ENCODE assay signal across 11 cellular contexts in genomic region chr19:12784871-12785430, GRCh38. TPM values are rescaled to one million over a fixed set of nuclear protein-coding genes. Genes with fewer than 3 reads are reported as not detected.
DNase-seq lines count a peak whose midpoint lies in the region; ATAC-seq and TF ChIP-seq lines count a peak whose summit lies in the region.
"Had no signal": no experiment of that assay in that cellular context is flagged by ENCODE, and none has a peak within 500 bp of the region (broad histone marks: within the 10 kb centered on the region; RNA-seq: fewer than 3 reads in every experiment).

No MANE protein-coding gene starts in this region.

- TF ChIP-seq CTCF in heart right ventricle (IDR thresholded peaks at IDR 0.05), result no peak
- no peak for TF ChIP-seq CTCF in lung (IDR thresholded peaks at IDR 0.05; ENCODE audit: control extremely low read depth, extremely low read depth)

- H3K36me3 ChIP-seq in heart right ventricle (no peaks in the 10 kb centered on the region), lung (ENCODE audit: control insufficient read depth in 2 of 2, insufficient read depth in 2 of 2, low read length in 2 of 2) (no peaks in the 10 kb centered on the region), urinary bladder (ENCODE audit: insufficient read depth) (no peaks in the 10 kb centered on the region)

- H3K27ac ChIP-seq in heart right ventricle (peak overlapping the region in 9 of 10 donors; percentile 89 to 100 (median 99)), angular gyrus (ENCODE audit: low read depth, low read length) (peak overlapping the region; percentile 25), lung (ENCODE audit: low read depth in 1 of 2, low read length in 1 of 2) (peak overlapping the region; percentile 86 to 87), urinary bladder (ENCODE audit: low read depth) (peak overlapping the region; percentile 91)

- H3K4me1 ChIP-seq in heart right ventricle (peaks cover 51 to 89% (median 72%) of the 10 kb centered on the region in 9 donors), lung (ENCODE audit: control insufficient read depth in 2 of 2, insufficient read depth in 2 of 2, low read length in 2 of 2) (peaks cover 0 to 36% of the 10 kb centered on the region in 2 donors), urinary bladder (ENCODE audit: insufficient read depth) (no peaks in the 10 kb centered on the region)

- H3K4me3 ChIP-seq in heart right ventricle (peak overlapping the region in 2 of 10 donors; percentile 7 to 19), lung (no peak overlapping the region), urinary bladder (ENCODE audit: low read depth, low read length) (no peak overlapping the region)
- H3K4me3 ChIP-seq: GM23338 had no signal

- ATAC-seq in heart right ventricle, result no peak
- no peak for ATAC-seq in left cardiac atrium
- no peak for ATAC-seq in lung (ENCODE audit: insufficient read depth, low FRiP score)
- no peak for ATAC-seq in HG03442 (IDR thresholded peaks at IDR 0.05; ENCODE audit: unreplicated experiment)
- ATAC-seq: GM23338 had no signal

- intact Hi-C loops in heart right ventricle (cut with DNase I), result no loop called here
- intact Hi-C loops in left cardiac atrium (cut with DNase I), result no loop called here

- DNase-seq in heart right ventricle (no peak), left cardiac atrium (no peak), lung (ENCODE audit: low spot score) (no peak), NCI-H1105 (lab: John Stamatoyannopoulos, UW) (no peak), NCI-H146 (lab: John Stamatoyannopoulos, UW) (no peak)
- DNase-seq: DMS53, NCI-H1092 had no signal

- no peaks in the 10 kb centered on the region for H3K27me3 ChIP-seq in heart right ventricle
- H3K27me3 ChIP-seq in lung (ENCODE audit: control insufficient read depth, insufficient read depth), result no peaks in the 10 kb centered on the region

- 65 to 77% methylated on average over 5 of the region's 5 CpGs for WGBS in heart right ventricle, 2 donors
- WGBS in lung, 2 donors, result 43 to 46% methylated on average over 5 of the region's 5 CpGs
- 50% methylated on average over 5 of the region's 5 CpGs for WGBS in urinary bladder

- H3K9me3 ChIP-seq in heart right ventricle (no peaks in the 10 kb centered on the region), lung (ENCODE audit: control insufficient read depth in 2 of 2, insufficient read depth in 1 of 2, low read length in 1 of 2) (no peaks in the 10 kb centered on the region)

RNA-seq across cellular contexts. Expression of gene JUNB, which starts 6.3 kb away (rescaled TPM):
- total RNA-seq in heart right ventricle (100 to 1,000 TPM in 4 of 10 donors, 10 to 100 TPM in 6; 22.4 to 247 (median 70.0) TPM), left cardiac atrium (100 to 1,000 TPM in 1 of 2 donors, 10 to 100 TPM in 1; 46.6 to 216 TPM), lung (100 to 1,000 TPM; 121 to 205 TPM), urinary bladder (107 TPM)
- polyA plus RNA-seq in heart right ventricle (10 to 100 TPM; 41.2 to 65.4 TPM), lung (100 to 1,000 TPM; 111 to 689 TPM), urinary bladder (545 TPM)

RNA-seq across cellular contexts. Expression of gene HOOK2, which starts 9.6 kb away (rescaled TPM):
- total RNA-seq in heart right ventricle (10 to 100 TPM; 47.8 to 79.3 (median 57.8) TPM), left cardiac atrium (10 to 100 TPM; 16.8 to 28.8 TPM), lung (10 to 100 TPM; 46.9 to 67.4 TPM), urinary bladder (30.2 TPM)
- polyA plus RNA-seq in heart right ventricle (100 to 1,000 TPM in 1 of 2 donors, 10 to 100 TPM in 1; 29.7 to 173 TPM), lung (10 to 100 TPM; 39.8 to 54.3 TPM), urinary bladder (28.4 TPM)

RNA-seq across cellular contexts. Expression of gene PRDX2, which starts 16.6 kb away (rescaled TPM):
- total RNA-seq in heart right ventricle, result 100 to 1,000 TPM; 532 to 789 (median 744) TPM
- 100 to 1,000 TPM; 235 to 827 TPM for polyA plus RNA-seq in heart right ventricle
- 100 to 1,000 TPM; 525 to 629 TPM for total RNA-seq in left cardiac atrium
- total RNA-seq in lung, result 100 to 1,000 TPM; 166 to 196 TPM
- polyA plus RNA-seq in lung, result 100 to 1,000 TPM; 132 to 181 TPM
- total RNA-seq in urinary bladder, result 74.2 TPM
- polyA plus RNA-seq in urinary bladder, result 245 TPM

RNA-seq across cellular contexts. Expression of gene THSD8, which starts 16.9 kb away (rescaled TPM):
- 1 to 10 TPM in 9 of 10 donors, under 1 TPM in 1; 0.72 to 4.8 (median 2.4) TPM for total RNA-seq in heart right ventricle
- 1 to 10 TPM; 2.7 to 3.8 TPM for polyA plus RNA-seq in heart right ventricle
- total RNA-seq in left cardiac atrium, result 1 to 10 TPM; 1.8 to 3.2 TPM
- 1 to 10 TPM; 1.8 to 2.2 TPM for total RNA-seq in lung
- 1 to 10 TPM in 1 of 2 donors, under 1 TPM in 1; 0.10 to 6.2 TPM for polyA plus RNA-seq in lung
- total RNA-seq in urinary bladder, result not detected
- polyA plus RNA-seq in urinary bladder, result not detected

RNA-seq across cellular contexts. Expression of gene RNASEH2A, which starts 21.4 kb away (rescaled TPM):
- 1 to 10 TPM; 1.9 to 5.7 (median 4.1) TPM for total RNA-seq in heart right ventricle
- 1 to 10 TPM; 3.1 to 6.9 TPM for polyA plus RNA-seq in heart right ventricle
- total RNA-seq in left cardiac atrium, result 1 to 10 TPM; 5.6 to 8.1 TPM
- 10 to 100 TPM in 1 of 2 donors, 1 to 10 TPM in 1; 7.5 to 16.1 TPM for total RNA-seq in lung
- 10 to 100 TPM in 1 of 2 donors, 1 to 10 TPM in 1; 7.3 to 11.1 TPM for polyA plus RNA-seq in lung
- total RNA-seq in urinary bladder, result 9.5 TPM
- polyA plus RNA-seq in urinary bladder, result 12.8 TPM

Comparison
In these comparisons a context has a peak if more than half of its experiments do, and no peak if none do; other contexts are left out.
1. H3K27ac ChIP-seq: peak in every context shown above with its lines; median percentile 99 in heart right ventricle; 91 in urinary bladder; 86 in lung; 25 in angular gyrus.